14 cellular contexts compared by ENCODE assay signal in genomic region chr19:34276614-34277013, GRCh38. TPM values are rescaled to one million over a fixed set of nuclear protein-coding genes. Genes with fewer than 3 reads are reported as not detected.
DNase-seq lines count a peak whose midpoint lies in the region; ATAC-seq, FAIRE-seq and TF ChIP-seq lines count a peak whose summit lies in the region.
"Had no signal": no experiment of that assay in that cellular context is flagged by ENCODE, and none has a peak within 500 bp of the region (broad histone marks: within the 10 kb centered on the region; RNA-seq: fewer than 3 reads in every experiment).

No MANE protein-coding gene starts in this region.

- DNase-seq in A549 (ENCODE audit: low read depth in 1 of 2, low spot score in 1 of 2) (no peak), ascending aorta (ENCODE audit: low spot score in 2 of 2) (no peak), mucosa of descending colon (peak in 1 of 3 donors; percentile 34), AG08396 (ENCODE audit: low spot score) (no peak), COR-L47 (lab: John Stamatoyannopoulos, UW) (no peak), SHP77 (lab: John Stamatoyannopoulos, UW) (no peak), AML-193 (lab: John Stamatoyannopoulos, UW) (no peak)
- DNase-seq: GM23248, NCI-H187 treated with DMSO at 0.1 percent for 48 hours, tibial artery had no signal

- ATAC-seq in A549 (no peak; a peak in 1 of 6 replicates), mucosa of descending colon (peak; percentile 70)

- FAIRE-seq in A549 (lab: Jason Lieb, UNC): peak; percentile 74

- intact Hi-C loops in ascending aorta (cut with DNase I): loop anchor here (5.0 kb wide), 1 partner anchor 41 kb away; no protein-coding TSS in a partner anchor
- intact Hi-C loops in mucosa of descending colon (cut with DNase I, micrococcal nuclease): no loop called here

- no peak for TF ChIP-seq RAD21 in A549 (conservative IDR thresholded peaks at IDR 0.05 in 1 of 2, IDR thresholded peaks at IDR 0.05 in 1 of 2)

- no peak for TF ChIP-seq POLR2A in A549 (IDR thresholded peaks at IDR 0.05; ENCODE audit: low read length)

- H3K27me3 ChIP-seq in ascending aorta: no peaks in the 10 kb centered on the region
- H3K27me3 ChIP-seq: tibial artery had no signal

- no peak overlapping the region for H3K4me3 ChIP-seq in A549
- H3K4me3 ChIP-seq in HEK293 (ENCODE audit: low read depth, low read length): no peak overlapping the region
- H3K4me3 ChIP-seq in ascending aorta: no peak overlapping the region
- no peak overlapping the region for H3K4me3 ChIP-seq in mucosa of descending colon
- H3K4me3 ChIP-seq: GM23248, tibial artery had no signal

- peaks cover 4% of the 10 kb centered on the region; the same call in 1 of the 3 replicates for H3K4me1 ChIP-seq in A549
- peaks cover 11% of the 10 kb centered on the region for H3K4me1 ChIP-seq in HEK293 (ENCODE audit: control insufficient read depth, insufficient read depth, low read length)
- H3K4me1 ChIP-seq in ascending aorta: peaks cover 3 to 39% of the 10 kb centered on the region in 2 donors
- H3K4me1 ChIP-seq in mucosa of descending colon (ENCODE audit: low read depth): peaks cover under 1% of the 10 kb centered on the region
- H3K4me1 ChIP-seq: parathyroid adenoma had no signal

- TF ChIP-seq CTCF in A549 (IDR thresholded peaks at IDR 0.05) (no peak), HEK293 (tag by site-specific recombination; IDR thresholded peaks at IDR 0.05) (no peak), ascending aorta (IDR thresholded peaks at IDR 0.05) (no peak), mucosa of descending colon (IDR thresholded peaks at IDR 0.05) (no peak)

- H3K4me2 ChIP-seq in A549: no peak overlapping the region

- no peaks in the 10 kb centered on the region for H3K9me3 ChIP-seq in A549
- peaks cover 2% of the 10 kb centered on the region for H3K9me3 ChIP-seq in HEK293 (ENCODE audit: control insufficient read depth, insufficient read depth, low read depth, low read length)
- H3K9me3 ChIP-seq in ascending aorta: no peaks in the 10 kb centered on the region
- no peaks in the 10 kb centered on the region for H3K9me3 ChIP-seq in mucosa of descending colon
- H3K9me3 ChIP-seq: tibial artery had no signal

- WGBS in A549 (ENCODE audit: missing lambda C conversion rate): 78% methylated on average over 4 of the region's 4 CpGs

- CTCF ChIA-PET in A549 (lab: Yijun Ruan, JAX): interaction anchor here (0.5 to 5.6 kb wide), 6 partner anchors 8 to 83 kb away, joined by 3 to 29 read pairs (median 3); no protein-coding TSS in a partner anchor
- CTCF ChIA-PET in HEK293 (lab: Yijun Ruan, JAX): interaction anchor here (0.5 to 2.1 kb wide), 3 partner anchors 16 to 180 kb away, joined by 3 to 7 read pairs (median 4); no protein-coding TSS in a partner anchor

- POLR2A ChIA-PET in A549 (lab: Yijun Ruan, JAX) (no interaction called here), HEK293 (lab: Yijun Ruan, JAX) (interaction anchor here (0.9 kb wide), 1 partner anchor 19 kb away, joined by 3 read pairs; no protein-coding TSS in a partner anchor)

- H3K27ac ChIP-seq in A549: no peak overlapping the region
- H3K27ac ChIP-seq in HEK293 (ENCODE audit: extremely low read depth, low read depth, low read length): peak overlapping the region; percentile 18; the same call in 1 of the 2 replicates
- peak overlapping the region; percentile 23 to 95 for H3K27ac ChIP-seq in ascending aorta
- H3K27ac ChIP-seq: C4-2B, GM23248, parathyroid adenoma, RWPE1, tibial artery had no signal

- TF ChIP-seq EP300 in A549 (IDR thresholded peaks at IDR 0.05): no peak

- H3K36me3 ChIP-seq in HEK293 (ENCODE audit: control insufficient read depth in 2 of 2, insufficient read depth in 1 of 2, low read length in 2 of 2): peaks cover 0 to 30% of the 10 kb centered on the region in 2 experiments; a peak in 2 of 3 replicates
- no peaks in the 10 kb centered on the region for H3K36me3 ChIP-seq in ascending aorta
- H3K36me3 ChIP-seq in mucosa of descending colon (ENCODE audit: low read depth): no peaks in the 10 kb centered on the region

TF ChIP-seq in A549, 52 proteins besides CTCF, POLR2A, EP300 and RAD21:
- TF ChIP-seq PHF8 (IDR thresholded peaks at IDR 0.05; ENCODE audit: borderline replicate concordance, low read depth) (no peak), EHMT2 (IDR thresholded peaks at IDR 0.05; ENCODE audit: low read depth) (no peak), POLR2AphosphoS2 (conservative IDR thresholded peaks at IDR 0.05; ENCODE audit: low read length) (no peak), FOSL2 (IDR thresholded peaks at IDR 0.05) (no peak), FOSL2 (CRISPR knock-in tag; IDR thresholded peaks at IDR 0.05) (no peak), TP53 (CRISPR knock-in tag; IDR thresholded peaks at IDR 0.05) (no peak)

TF ChIP-seq in HEK293, 187 proteins besides CTCF, POLR2A, EP300 and RAD21 (continues in another document):
- TF ChIP-seq ZNF513 (tag by site-specific recombination; IDR thresholded peaks at IDR 0.05) (no peak), ZNF610 (tag by site-specific recombination; IDR thresholded peaks at IDR 0.05; ENCODE audit: borderline replicate concordance) (no peak), PRDM6 (tag by site-specific recombination; IDR thresholded peaks at IDR 0.05) (no peak), KLF16 (tag by site-specific recombination; IDR thresholded peaks at IDR 0.05) (no peak), ZNF660 (tag by site-specific recombination; IDR thresholded peaks at IDR 0.05) (no peak), ZNF157 (tag by site-specific recombination; IDR thresholded peaks at IDR 0.05) (no peak), PRDM1 (tag by site-specific recombination; IDR thresholded peaks at IDR 0.05) (no peak), ZNF529 (tag by site-specific recombination; IDR thresholded peaks at IDR 0.05; ENCODE audit: insufficient replicate concordance) (no peak), ATF2 (tag by site-specific recombination; IDR thresholded peaks at IDR 0.05; ENCODE audit: low read depth) (no peak), KLF17 (tag by site-specific recombination; IDR thresholded peaks at IDR 0.05) (0 out of 2 replicates have a peak, but pooled peaks have one; percentile 15), ZNF433 (tag by site-specific recombination; IDR thresholded peaks at IDR 0.05; ENCODE audit: low read depth) (no peak), ZNF623 (tag by site-specific recombination; IDR thresholded peaks at IDR 0.05) (0 out of 2 replicates have a peak, but pooled peaks have one; percentile 10), ZNF394 (tag by site-specific recombination; IDR thresholded peaks at IDR 0.05; ENCODE audit: borderline replicate concordance) (no peak)

RNA-seq across cellular contexts. Expression of gene GARRE1, which starts 22.3 kb away (rescaled TPM):
- polyA plus RNA-seq in A549 (2011; rRNA removed) (19.4 and 20.0 TPM in 2 replicates), A549 (2017; fragmentation: RNase III; extraction: RNeasy Plus Mini Kit Qiagen cat#74134 plus additional on column Dnase treatment) (9.0 to 9.6 TPM (median 9.1 TPM) in 3 replicates)
- 10.9 and 13.3 TPM in 2 replicates for polyA plus RNA-seq in A549 (2012; cell fraction: cytosol; rRNA removed)
- 15.7 and 23.1 TPM in 2 replicates for polyA plus RNA-seq in A549 (2012; cell fraction: nucleus; rRNA removed)
- polyA minus RNA-seq in A549 (2011; rRNA and poly(A)+ RNA removed): 21.1 and 21.2 TPM in 2 replicates
- total RNA-seq in ascending aorta (59.2 TPM), mucosa of descending colon (10 to 100 TPM; 18.7 to 27.6 (median 27.3) TPM)

Comparison
In these comparisons a context has a peak if more than half of its experiments do, and no peak if none do; other contexts are left out.
1. H3K27ac ChIP-seq: peak in HEK293 (single experiment) and ascending aorta (2 of 2); none in A549 (0 of 2).